Comparison of ENCODE assay signal across 17 cellular contexts in the genomic region with DNA sequence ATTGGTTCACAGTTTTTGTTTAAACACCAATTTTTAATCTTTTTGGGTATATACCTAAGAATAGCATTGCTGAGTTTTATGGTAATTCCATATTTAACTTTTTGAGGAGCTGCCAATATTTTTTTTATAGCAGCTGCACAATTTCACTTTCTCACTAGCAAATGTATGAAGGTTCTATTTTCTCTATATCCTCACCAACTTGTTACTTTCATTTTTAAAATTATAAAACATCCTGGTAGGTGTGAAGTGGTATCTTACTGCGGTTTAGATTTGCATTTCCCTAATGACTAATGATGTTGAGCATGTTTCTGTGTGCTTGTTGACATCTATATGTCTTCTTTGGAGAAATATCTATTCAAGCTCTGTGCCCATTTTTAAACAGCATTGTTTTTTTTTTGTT.
DNase-seq lines count a peak whose midpoint lies in the region; ATAC-seq and TF ChIP-seq lines count a peak whose summit lies in the region.
"Had no signal": no experiment of that assay in that cellular context is flagged by ENCODE, and none has a peak within 500 bp of the region (broad histone marks: within the 10 kb centered on the region; RNA-seq: fewer than 3 reads in every experiment).

No MANE protein-coding gene starts in this region.

- TF ChIP-seq CTCF in osteocyte (IDR thresholded peaks at IDR 0.05): no peak

- H3K4me1 Mint-ChIP-seq in CD4-positive, alpha-beta memory T cell: no peaks in the 10 kb centered on the region
- H3K4me1 Mint-ChIP-seq in osteocyte (ENCODE audit: unreplicated experiment): peaks cover 3% of the 10 kb centered on the region
- H3K4me1 Mint-ChIP-seq: activated naive CD4-positive, alpha-beta T cell treated with anti-CD3 and anti-CD28 coated beads, Interleukin-2, amount 50 U/mL, for 24 hours had no signal

- no peaks in the 10 kb centered on the region for H3K4me1 ChIP-seq in CD4-positive, alpha-beta memory T cell (ENCODE audit: insufficient read depth, low read length)

- no peaks in the 10 kb centered on the region for H3K36me3 ChIP-seq in CD4-positive, alpha-beta memory T cell (ENCODE audit: insufficient read depth, low read length)
- H3K36me3 ChIP-seq: WERI-Rb-1 had no signal

- intact Hi-C loops in CD4-positive, alpha-beta memory T cell (cut with micrococcal nuclease): no loop called here

- POLR2A ChIA-PET in CD4-positive, alpha-beta memory T cell (lab: Charles Lee; ENCODE audit: partially characterized antibody): no interaction called here

- H3K4me3 Mint-ChIP-seq in CD4-positive, alpha-beta memory T cell: no peak overlapping the region
- no peak overlapping the region for H3K4me3 Mint-ChIP-seq in osteocyte (ENCODE audit: unreplicated experiment)
- H3K4me3 Mint-ChIP-seq: activated naive CD4-positive, alpha-beta T cell treated with anti-CD3 and anti-CD28 coated beads, Interleukin-2, amount 50 U/mL, for 24 hours; mesothelial cell of epicardium had no signal

- CTCF ChIA-PET in CD4-positive, alpha-beta memory T cell (lab: Charles Lee; ENCODE audit: partially characterized antibody): no interaction called here

- no peaks in the 10 kb centered on the region for H3K9me3 ChIP-seq in CD4-positive, alpha-beta memory T cell (ENCODE audit: control insufficient read depth in 1 of 2, low read length in 2 of 2)

- no peaks in the 10 kb centered on the region for H3K27me3 Mint-ChIP-seq in CD4-positive, alpha-beta memory T cell
- no peaks in the 10 kb centered on the region for H3K27me3 Mint-ChIP-seq in osteocyte (ENCODE audit: unreplicated experiment)
- H3K27me3 Mint-ChIP-seq: activated naive CD4-positive, alpha-beta T cell treated with anti-CD3 and anti-CD28 coated beads, Interleukin-2, amount 50 U/mL, for 24 hours had no signal

- no peaks in the 10 kb centered on the region for H3K27me3 ChIP-seq in CD4-positive, alpha-beta memory T cell (ENCODE audit: insufficient read depth, low read length)

- ATAC-seq in GM18499 (IDR thresholded peaks at IDR 0.05; ENCODE audit: insufficient read depth, unreplicated experiment): peak; percentile 82
- peak; percentile 87 for ATAC-seq in GM21367 (IDR thresholded peaks at IDR 0.05; ENCODE audit: unreplicated experiment)
- ATAC-seq in HG02973 (IDR thresholded peaks at IDR 0.05; ENCODE audit: unreplicated experiment): peak; percentile 94
- ATAC-seq in HG03520 (IDR thresholded peaks at IDR 0.05; ENCODE audit: unreplicated experiment): peak; percentile 75
- ATAC-seq: HepG2, PC-3 had no signal

- peaks cover 0 to 8% (median 3%) of the 10 kb centered on the region in 8 donors for H3K9me3 Mint-ChIP-seq in CD4-positive, alpha-beta memory T cell
- no peaks in the 10 kb centered on the region for H3K9me3 Mint-ChIP-seq in osteocyte (ENCODE audit: unreplicated experiment)
- H3K9me3 Mint-ChIP-seq: mesothelial cell of epicardium had no signal

- H3K27ac Mint-ChIP-seq in CD4-positive, alpha-beta memory T cell: no peak overlapping the region
- no peak overlapping the region for H3K27ac Mint-ChIP-seq in osteocyte (ENCODE audit: unreplicated experiment)
- H3K27ac Mint-ChIP-seq: activated naive CD4-positive, alpha-beta T cell treated with anti-CD3 and anti-CD28 coated beads, Interleukin-2, amount 50 U/mL, for 24 hours; mesothelial cell of epicardium had no signal

- H3K36me3 Mint-ChIP-seq in CD4-positive, alpha-beta memory T cell: no peaks in the 10 kb centered on the region
- H3K36me3 Mint-ChIP-seq in osteocyte (ENCODE audit: unreplicated experiment): no peaks in the 10 kb centered on the region
- H3K36me3 Mint-ChIP-seq: activated naive CD4-positive, alpha-beta T cell treated with anti-CD3 and anti-CD28 coated beads, Interleukin-2, amount 50 U/mL, for 24 hours; mesothelial cell of epicardium had no signal

- no peak for DNase-seq in LoVo (ENCODE audit: low spot score)
- DNase-seq in CD4-positive, alpha-beta memory T cell: no peak
- DNase-seq in osteocyte (ENCODE audit: extremely low spot score, unreplicated experiment): no peak
- no peak for DNase-seq in stimulated activated naive CD4-positive, alpha-beta T cell treated with Interleukin-2 at 50 U/mL for 16 hours (lab: John Stamatoyannopoulos, UW)
- DNase-seq: GDM1, HCEC 1CT, NCI-H1092, PC-3, WERI-Rb-1 had no signal

- H3K27ac ChIP-seq in CD4-positive, alpha-beta memory T cell (ENCODE audit: low read depth, low read length): no peak overlapping the region
- H3K27ac ChIP-seq: WERI-Rb-1 had no signal

- H3K4me3 ChIP-seq in CD4-positive, alpha-beta memory T cell (ENCODE audit: low read length in 2 of 2): no peak overlapping the region
- H3K4me3 ChIP-seq: smooth muscle cell had no signal
